In genomic region chr12:24921251-24922038, GRCh38 we compare ENCODE assay signal across 17 cellular contexts. TPM values are rescaled to one million over a fixed set of nuclear protein-coding genes. Genes with fewer than 3 reads are reported as not detected.
DNase-seq lines count a peak whose midpoint lies in the region; ATAC-seq and TF ChIP-seq lines count a peak whose summit lies in the region.
"Had no signal": no experiment of that assay in that cellular context is flagged by ENCODE, and none has a peak within 500 bp of the region (broad histone marks: within the 10 kb centered on the region; RNA-seq: fewer than 3 reads in every experiment).

No MANE protein-coding gene starts in this region.

- CTCF ChIA-PET in activated CD8-positive, alpha-beta memory T cell treated with anti-CD3 and anti-CD28 coated beads, Interleukin-2, amount 10 ng/mL, durations not matched to agents 7 days and 5 days (lab: Charles Lee), result no interaction called here

- no peak overlapping the region for H3K27ac Mint-ChIP-seq in activated CD8-positive, alpha-beta memory T cell treated with anti-CD3 and anti-CD28 coated beads, Interleukin-2, amount 10 ng/mL, durations not matched to agents 7 days and 5 days
- H3K27ac Mint-ChIP-seq in endothelial cell (ENCODE audit: unreplicated experiment), result peak overlapping the region; percentile 46
- H3K27ac Mint-ChIP-seq: endodermal cell; progenitor cell of endocrine pancreas; T-helper 1 cell treated with Interleukin-12 subunit alpha and Interleukin-12 subunit beta and Interleukin-4 antibody, amounts not matched to agents 30 μg/mL and 1 μg/mL, for 36 hours had no signal

- ATAC-seq in activated CD8-positive, alpha-beta memory T cell treated with anti-CD3 and anti-CD28 coated beads, Interleukin-2, amount 10 ng/mL, durations not matched to agents 7 days and 5 days, result peak; percentile 16
- ATAC-seq in SK-N-SH treated with all-trans-retinoic acid at 6 μM for 48 hours (peak; percentile 86), HG02642 (IDR thresholded peaks at IDR 0.05; ENCODE audit: poor library complexity, unreplicated experiment) (no peak)

- H3K36me3 Mint-ChIP-seq in activated CD8-positive, alpha-beta memory T cell treated with anti-CD3 and anti-CD28 coated beads, Interleukin-2, amount 10 ng/mL, durations not matched to agents 7 days and 5 days, result peaks cover 15% of the 10 kb centered on the region
- H3K36me3 Mint-ChIP-seq in endothelial cell (ENCODE audit: low read depth, unreplicated experiment), result no peaks in the 10 kb centered on the region

- DNase-seq in activated CD8-positive, alpha-beta memory T cell treated with anti-CD3 and anti-CD28 coated beads, Interleukin-2, amount 10 ng/mL, durations not matched to agents 7 days and 5 days, result no peak
- DNase-seq in activated CD8-positive, alpha-beta memory T cell treated with anti-CD3 and anti-CD28 coated beads for 24 hours, result no peak
- DNase-seq in endothelial cell (ENCODE audit: low spot score), result no peak
- peak; percentile 56 for DNase-seq in pulmonary artery endothelial cell (ENCODE audit: low read depth, low spot score)
- DNase-seq in NCI-H1436 treated with DMSO at 0.1 percent for 48 hours (lab: John Stamatoyannopoulos, UW), result no peak
- DNase-seq in NCI-H2029 (lab: John Stamatoyannopoulos, UW), result no peak
- DNase-seq: ACHN; activated CD4-positive, alpha-beta T cell treated with anti-CD3 and anti-CD28 coated beads, Interleukin-2, amount 50 U/mL, for 4 hours; endodermal cell; Kasumi-1; midbrain; stimulated activated CD4-positive, alpha-beta T cell treated with anti-CD3 and anti-CD28 coated beads, Interleukin-4, amount 100 ng/mL, for 24 hours; stimulated activated naive CD4-positive, alpha-beta T cell had no signal

- H3K4me1 Mint-ChIP-seq in activated CD8-positive, alpha-beta memory T cell treated with anti-CD3 and anti-CD28 coated beads, Interleukin-2, amount 10 ng/mL, durations not matched to agents 7 days and 5 days, result peaks cover 27% of the 10 kb centered on the region
- peaks cover 24% of the 10 kb centered on the region for H3K4me1 Mint-ChIP-seq in endothelial cell (ENCODE audit: unreplicated experiment)

- peaks cover 1% of the 10 kb centered on the region for H3K9me3 Mint-ChIP-seq in activated CD8-positive, alpha-beta memory T cell treated with anti-CD3 and anti-CD28 coated beads, Interleukin-2, amount 10 ng/mL, durations not matched to agents 7 days and 5 days (ENCODE audit: low read depth)
- no peaks in the 10 kb centered on the region for H3K9me3 Mint-ChIP-seq in endothelial cell (ENCODE audit: unreplicated experiment)
- H3K9me3 Mint-ChIP-seq: T-helper 1 cell treated with Interleukin-12 subunit alpha and Interleukin-12 subunit beta and Interleukin-4 antibody, amounts not matched to agents 30 μg/mL and 1 μg/mL, for 36 hours had no signal

- no peak overlapping the region for H3K4me3 Mint-ChIP-seq in activated CD8-positive, alpha-beta memory T cell treated with anti-CD3 and anti-CD28 coated beads, Interleukin-2, amount 10 ng/mL, durations not matched to agents 7 days and 5 days
- H3K4me3 Mint-ChIP-seq in endothelial cell (ENCODE audit: unreplicated experiment), result peak overlapping the region; percentile 27
- H3K4me3 Mint-ChIP-seq: endodermal cell; T-helper 1 cell treated with Interleukin-12 subunit alpha and Interleukin-12 subunit beta and Interleukin-4 antibody, amounts not matched to agents 30 μg/mL and 1 μg/mL, for 36 hours had no signal

- no peak for TF ChIP-seq CTCF in endothelial cell (IDR thresholded peaks at IDR 0.05; ENCODE audit: unreplicated experiment)

- no peaks in the 10 kb centered on the region for H3K27me3 Mint-ChIP-seq in activated CD8-positive, alpha-beta memory T cell treated with anti-CD3 and anti-CD28 coated beads, Interleukin-2, amount 10 ng/mL, durations not matched to agents 7 days and 5 days
- peaks cover 3% of the 10 kb centered on the region for H3K27me3 Mint-ChIP-seq in endothelial cell (ENCODE audit: unreplicated experiment)
- H3K27me3 Mint-ChIP-seq: progenitor cell of endocrine pancreas had no signal

TF ChIP-seq in SK-N-SH treated with all-trans-retinoic acid at 6 μM for 48 hours, 23 proteins besides CTCF, POLR2A, EP300 and RAD21:
- TF ChIP-seq ISL1 (CRISPR knock-in tag; IDR thresholded peaks at IDR 0.05) (peak; percentile 33; the same call in 1 of the 2 replicates), ZFP30 (CRISPR knock-in tag; IDR thresholded peaks at IDR 0.05) (no peak), SNAI2 (CRISPR knock-in tag; IDR thresholded peaks at IDR 0.05) (no peak)

RNA-seq across cellular contexts. Expression of gene BCAT1, which starts 27.5 kb away (rescaled TPM):
- total RNA-seq in activated CD8-positive, alpha-beta memory T cell treated with anti-CD3 and anti-CD28 coated beads, Interleukin-2, amount 10 ng/mL, durations not matched to agents 7 days and 5 days, result 10 to 100 TPM; 18.9 to 48.3 TPM
- total RNA-seq in endothelial cell (ENCODE audit: unreplicated experiment) (110 TPM), pulmonary artery endothelial cell (185 and 241 TPM in 2 replicates)
